In genomic region chr20:63829598-63829942, GRCh38 we compare ENCODE assay signal across 9 cellular contexts. TPM values are rescaled to one million over a fixed set of nuclear protein-coding genes. Genes with fewer than 3 reads are reported as not detected.
DNase-seq lines count a peak whose midpoint lies in the region; ATAC-seq and TF ChIP-seq lines count a peak whose summit lies in the region.
"Had no signal": no experiment of that assay in that cellular context is flagged by ENCODE, and none has a peak within 500 bp of the region (broad histone marks: within the 10 kb centered on the region; RNA-seq: fewer than 3 reads in every experiment).

No MANE protein-coding gene starts in this region.

- peaks cover 48% of the 10 kb centered on the region for H3K27me3 Mint-ChIP-seq in activated CD8-positive, alpha-beta T cell treated with anti-CD3 and anti-CD28 coated beads for 36 hours

- ATAC-seq in activated CD8-positive, alpha-beta T cell treated with anti-CD3 and anti-CD28 coated beads for 36 hours: peak; percentile 26
- ATAC-seq in GM19463 (IDR thresholded peaks at IDR 0.05; ENCODE audit: unreplicated experiment): no peak

- H3K4me3 Mint-ChIP-seq in activated CD8-positive, alpha-beta T cell treated with anti-CD3 and anti-CD28 coated beads for 36 hours: peak overlapping the region; percentile 66

- peaks cover 11% of the 10 kb centered on the region for H3K4me1 ChIP-seq in iPS-15b (ENCODE audit: control insufficient read depth, insufficient read depth, low read length)
- peaks cover 18 to 32% (median 21%) of the 10 kb centered on the region in 3 donors for H3K4me1 ChIP-seq in skeletal muscle tissue (ENCODE audit: control insufficient read depth in 3 of 3, insufficient read depth in 3 of 3, low read length in 3 of 3)

- no peak overlapping the region for H3K27ac ChIP-seq in skeletal muscle tissue (ENCODE audit: low read depth, low read length)

- H3K27ac Mint-ChIP-seq in activated CD8-positive, alpha-beta T cell treated with anti-CD3 and anti-CD28 coated beads for 36 hours: no peak overlapping the region

- CTCF ChIA-PET in activated CD8-positive, alpha-beta T cell treated with anti-CD3 and anti-CD28 coated beads for 36 hours (lab: Charles Lee): no interaction called here

- no peak for TF ChIP-seq CTCF in HFF-Myc (IDR thresholded peaks at IDR 0.05; ENCODE audit: low read depth, low read length, missing control alignments)
- no peak for TF ChIP-seq CTCF in activated CD8-positive, alpha-beta T cell treated with anti-CD3 and anti-CD28 coated beads for 36 hours (IDR thresholded peaks at IDR 0.05)

- no peak for DNase-seq in HFF-Myc (ENCODE audit: extremely low read depth, low read depth)
- DNase-seq in activated CD8-positive, alpha-beta T cell treated with anti-CD3 and anti-CD28 coated beads for 36 hours: no peak
- DNase-seq in SIG-M5 (lab: John Stamatoyannopoulos, UW): no peak
- no peak for DNase-seq in foreskin melanocyte
- DNase-seq in H4 (ENCODE audit: low spot score): no peak
- DNase-seq: NCI-H2227 treated with DMSO at 0.1 percent for 48 hours had no signal

- H3K9ac ChIP-seq in iPS-15b (ENCODE audit: low read depth, low read length) (no peak overlapping the region), skeletal muscle tissue (ENCODE audit: low read depth in 1 of 3, low read length in 3 of 3) (peak overlapping the region in 2 of 3 donors; percentile 16 to 82)

- H3K9me3 Mint-ChIP-seq in activated CD8-positive, alpha-beta T cell treated with anti-CD3 and anti-CD28 coated beads for 36 hours: no peaks in the 10 kb centered on the region

- H3K9me3 ChIP-seq in iPS-15b (ENCODE audit: control insufficient read depth, insufficient read depth, low read length) (no peaks in the 10 kb centered on the region), skeletal muscle tissue (ENCODE audit: control insufficient read depth in 3 of 3, low read length in 3 of 3) (no peaks in the 10 kb centered on the region)

- H3K36me3 Mint-ChIP-seq in activated CD8-positive, alpha-beta T cell treated with anti-CD3 and anti-CD28 coated beads for 36 hours (ENCODE audit: low read depth): no peaks in the 10 kb centered on the region

- H3K27me3 ChIP-seq in iPS-15b (ENCODE audit: control insufficient read depth, insufficient read depth, low read length) (peaks cover 12% of the 10 kb centered on the region), skeletal muscle tissue (ENCODE audit: control insufficient read depth in 3 of 3, insufficient read depth in 3 of 3, low read length in 3 of 3) (peaks cover 0 to 16% (median 0%) of the 10 kb centered on the region in 3 donors)

- H3K36me3 ChIP-seq in iPS-15b (ENCODE audit: control insufficient read depth, insufficient read depth, low read length) (no peaks in the 10 kb centered on the region), skeletal muscle tissue (ENCODE audit: control insufficient read depth in 3 of 3, insufficient read depth in 3 of 3, low read length in 3 of 3) (no peaks in the 10 kb centered on the region)

- POLR2A ChIA-PET in activated CD8-positive, alpha-beta T cell treated with anti-CD3 and anti-CD28 coated beads for 36 hours (lab: Charles Lee): no interaction called here

- H3K4me3 ChIP-seq in HFF-Myc (replicated peaks; ENCODE audit: low read depth, low read length): peak overlapping the region; percentile 40
- peak overlapping the region; percentile 69 for H3K4me3 ChIP-seq in iPS-15b (ENCODE audit: low read depth, low read length)
- peak overlapping the region; percentile 58 to 74 (median 73) for H3K4me3 ChIP-seq in skeletal muscle tissue (ENCODE audit: low read length in 3 of 3)

- peaks cover 19% of the 10 kb centered on the region for H3K4me1 Mint-ChIP-seq in activated CD8-positive, alpha-beta T cell treated with anti-CD3 and anti-CD28 coated beads for 36 hours (ENCODE audit: low read depth)

- intact Hi-C loops in activated CD8-positive, alpha-beta T cell treated with anti-CD3 and anti-CD28 coated beads for 36 hours (cut with micrococcal nuclease): no loop called here

RNA-seq across cellular contexts. Expression of gene ZBTB46, which starts 1.5 kb away (rescaled TPM):
- under 1 TPM; 0.31 to 0.38 TPM for total RNA-seq in activated CD8-positive, alpha-beta T cell treated with anti-CD3 and anti-CD28 coated beads for 36 hours
- 52.2 TPM for total RNA-seq in skeletal muscle tissue
- total RNA-seq in H4 (2014; rRNA removed; shearing (Covaris generic)): 0.68 and 3.1 TPM in 2 replicates

RNA-seq across cellular contexts. Expression of gene ABHD16B, which starts 31.7 kb away (rescaled TPM):
- total RNA-seq in activated CD8-positive, alpha-beta T cell treated with anti-CD3 and anti-CD28 coated beads for 36 hours: not detected
- not detected for total RNA-seq in skeletal muscle tissue
- total RNA-seq in H4 (2014; rRNA removed; shearing (Covaris generic)): not detected in 2 replicates

RNA-seq across cellular contexts. Expression of gene TPD52L2, which starts 35.5 kb away (rescaled TPM):
- total RNA-seq in activated CD8-positive, alpha-beta T cell treated with anti-CD3 and anti-CD28 coated beads for 36 hours: 10 to 100 TPM; 43.1 to 44.6 TPM
- 29.2 TPM for total RNA-seq in skeletal muscle tissue
- 44.7 and 56.7 TPM in 2 replicates for total RNA-seq in H4 (2014; rRNA removed; shearing (Covaris generic))

Comparison
In these comparisons a context has a peak if more than half of its experiments do, and no peak if none do; other contexts are left out.
1. RNA of gene ZBTB46, which starts 1.5 kb away (total RNA-seq): 52.2 TPM in skeletal muscle tissue (single experiment); 0.68 to 3.1 TPM in H4 and 0.31 to 0.38 TPM in activated CD8-positive, alpha-beta T cell treated with anti-CD3 and anti-CD28 coated beads for 36 hours; every median in the first group is over 10 times any median in the second.
2. Peak in every context shown above with its lines, with median percentiles within 50 percentile points of each other: H3K4me3 ChIP-seq.